In genomic region chr22:19455033-19455432, GRCh38 we compare ENCODE assay signal across 24 cellular contexts. TPM values are rescaled to one million over a fixed set of nuclear protein-coding genes. Genes with fewer than 3 reads are reported as not detected.
A peak's percentile ranks its signal among the peaks of the same experiment; 100 is the strongest.
DNase-seq lines count a peak whose midpoint lies in the region; ATAC-seq, FAIRE-seq and TF ChIP-seq lines count a peak whose summit lies in the region.
"Had no signal": no experiment of that assay in that cellular context is flagged by ENCODE, and none has a peak within 500 bp of the region (broad histone marks: within the 10 kb centered on the region; RNA-seq: fewer than 3 reads in every experiment).

No MANE protein-coding gene starts in this region.

- intact Hi-C loops in activated CD4-positive, alpha-beta T cell treated with anti-CD3 and anti-CD28 coated beads for 36 hours (cut with DNase I, micrococcal nuclease), result loop anchor here in 1 of 2 experiments (10.0 kb wide), 1 partner anchor 50 kb away; no protein-coding TSS in a partner anchor
- intact Hi-C loops in K562 (cut with micrococcal nuclease) (no loop called here), left colon (cut with DNase I, micrococcal nuclease) (no loop called here)

- in situ Hi-C loops in K562 (cut with MboI), result no loop called here

- POLR2A ChIA-PET in activated CD4-positive, alpha-beta T cell treated with anti-CD3 and anti-CD28 coated beads for 36 hours (lab: Charles Lee), result no interaction called here
- POLR2A ChIA-PET in K562 (lab: Yijun Ruan, JAX), result interaction anchor here (0.8 to 7.8 kb wide), 7 partner anchors 9 to 28 kb away, joined by 3 to 131 read pairs (median 8); partner anchors contain the start of genes C22orf39 and HIRA

- no peak for TF ChIP-seq EP300 in K562 (IDR thresholded peaks at IDR 0.05; ENCODE audit: low read length)

- H3K4me1 ChIP-seq in K562 (replicated peaks in 1 of 2; ENCODE audit: control insufficient read depth in 2 of 2, insufficient read depth in 2 of 2, low read length in 2 of 2), result no peaks in the 10 kb centered on the region
- no peaks in the 10 kb centered on the region for H3K4me1 ChIP-seq in Peyer's patch
- H3K4me1 ChIP-seq: BLaER1 had no signal

- no peak overlapping the region for H3K9ac ChIP-seq in K562 (ENCODE audit: insufficient read depth in 1 of 2, low read depth in 2 of 2, low read length in 2 of 2)
- H3K9ac ChIP-seq: BLaER1 had no signal

- H3K36me3 Mint-ChIP-seq in activated CD4-positive, alpha-beta T cell treated with anti-CD3 and anti-CD28 coated beads for 36 hours (ENCODE audit: low read depth), result peaks cover 56% of the 10 kb centered on the region
- H3K36me3 Mint-ChIP-seq in activated naive CD8-positive, alpha-beta T cell, result peaks cover 12% of the 10 kb centered on the region
- peaks cover 25% of the 10 kb centered on the region for H3K36me3 Mint-ChIP-seq in activated naive CD8-positive, alpha-beta T cell treated with anti-CD3 and anti-CD28 coated beads for 36 hours
- peaks cover 58% of the 10 kb centered on the region for H3K36me3 Mint-ChIP-seq in stimulated activated memory B cell treated with anti-CD40 and anti-IgM and Interleukin-4, amounts not matched to agents 10 μg/mL and 1 μg/mL and 100 μg/mL, for 72 hours

- H3K9me3 ChIP-seq in K562 (replicated peaks; ENCODE audit: control insufficient read depth, insufficient read depth, low read depth, low read length), result no peaks in the 10 kb centered on the region
- no peaks in the 10 kb centered on the region for H3K9me3 ChIP-seq in Peyer's patch
- H3K9me3 ChIP-seq: BLaER1 had no signal

- H3K9me1 ChIP-seq in K562 (ENCODE audit: control insufficient read depth, insufficient read depth, low read length), result no peaks in the 10 kb centered on the region

- no peak overlapping the region for H3K27ac ChIP-seq in K562 (ENCODE audit: extremely low read depth, low read depth, low read length)
- H3K27ac ChIP-seq in Peyer's patch, result no peak overlapping the region
- H3K27ac ChIP-seq: 22Rv1, BLaER1 had no signal

- no peak overlapping the region for H2AFZ ChIP-seq in K562 (ENCODE audit: low read depth, low read length)

- ATAC-seq in activated CD4-positive, alpha-beta T cell treated with anti-CD3 and anti-CD28 coated beads for 36 hours, result no peak
- ATAC-seq in K562 (no peak), left colon (no peak)
- no peak for ATAC-seq in stimulated activated memory B cell treated with anti-CD40 and anti-IgM and Interleukin-4, amounts not matched to agents 10 μg/mL and 1 μg/mL and 100 μg/mL, for 72 hours

- TF ChIP-seq POLR2A in K562 (conservative IDR thresholded peaks at IDR 0.05), result no peak
- no peak for TF ChIP-seq POLR2A in Peyer's patch (IDR thresholded peaks at IDR 0.05)

- no peak for FAIRE-seq in K562 (lab: Jason Lieb, UNC)
- FAIRE-seq: GM12891 had no signal

- no peak for TF ChIP-seq RAD21 in K562 (CRISPR knock-in tag; conservative IDR thresholded peaks at IDR 0.05 in 1 of 2, IDR thresholded peaks at IDR 0.05 in 1 of 2)

- H3K4me3 ChIP-seq in K562, result no peak overlapping the region
- no peak overlapping the region for H3K4me3 ChIP-seq in Peyer's patch
- H3K4me3 ChIP-seq: BLaER1 had no signal

- H3K4me2 ChIP-seq in K562 (ENCODE audit: insufficient read depth, low read length), result no peak overlapping the region
- H3K4me2 ChIP-seq: BLaER1 had no signal

- 93% methylated on average over 2 of the region's 2 CpGs for WGBS in K562 (ENCODE audit: insufficient coverage, low coverage, missing lambda C conversion rate)

- H3K4me1 Mint-ChIP-seq in activated CD4-positive, alpha-beta T cell treated with anti-CD3 and anti-CD28 coated beads for 36 hours, result peaks cover 5% of the 10 kb centered on the region
- H3K4me1 Mint-ChIP-seq in activated naive CD8-positive, alpha-beta T cell (ENCODE audit: low read depth), result peaks cover 5% of the 10 kb centered on the region
- H3K4me1 Mint-ChIP-seq in activated naive CD8-positive, alpha-beta T cell treated with anti-CD3 and anti-CD28 coated beads for 36 hours, result peaks cover 11% of the 10 kb centered on the region
- H3K4me1 Mint-ChIP-seq in stimulated activated memory B cell treated with anti-CD40 and anti-IgM and Interleukin-4, amounts not matched to agents 10 μg/mL and 1 μg/mL and 100 μg/mL, for 72 hours, result no peaks in the 10 kb centered on the region
- H3K4me1 Mint-ChIP-seq: CD4-positive, alpha-beta memory T cell had no signal

- 0 out of 2 replicates have a peak, but pooled peaks cover 3% of the 10 kb centered on the region for H4K20me1 ChIP-seq in K562 (replicated peaks; ENCODE audit: control insufficient read depth, insufficient read depth, low read length)
- H4K20me1 ChIP-seq: BLaER1 had no signal

- H3K27me3 Mint-ChIP-seq in activated CD4-positive, alpha-beta T cell treated with anti-CD3 and anti-CD28 coated beads for 36 hours, result no peaks in the 10 kb centered on the region
- no peaks in the 10 kb centered on the region for H3K27me3 Mint-ChIP-seq in activated naive CD8-positive, alpha-beta T cell
- no peaks in the 10 kb centered on the region for H3K27me3 Mint-ChIP-seq in activated naive CD8-positive, alpha-beta T cell treated with anti-CD3 and anti-CD28 coated beads for 36 hours
- no peaks in the 10 kb centered on the region for H3K27me3 Mint-ChIP-seq in stimulated activated memory B cell treated with anti-CD40 and anti-IgM and Interleukin-4, amounts not matched to agents 10 μg/mL and 1 μg/mL and 100 μg/mL, for 72 hours
- H3K27me3 Mint-ChIP-seq: CD4-positive, alpha-beta memory T cell; IgD-negative memory B cell had no signal

- H3K27me3 ChIP-seq in K562 (ENCODE audit: control insufficient read depth in 2 of 2, insufficient read depth in 2 of 2, low read length in 2 of 2) (no peaks in the 10 kb centered on the region), Peyer's patch (no peaks in the 10 kb centered on the region)
- H3K27me3 ChIP-seq: BLaER1 had no signal

- DNase-seq in activated CD4-positive, alpha-beta T cell treated with anti-CD3 and anti-CD28 coated beads for 36 hours, result no peak
- DNase-seq in activated CD4-positive, alpha-beta T cell treated with anti-CD3 and anti-CD28 coated beads for 4 hours, result no peak
- DNase-seq in activated naive CD8-positive, alpha-beta T cell treated with anti-CD3 and anti-CD28 coated beads for 36 hours, result no peak
- DNase-seq in K562 (ENCODE audit: extremely low read depth in 1 of 4, low spot score in 3 of 4) (no peak), Peyer's patch (no peak), left colon (no peak)
- DNase-seq: ACHN; Calu3; CD4-positive, alpha-beta memory T cell; DMS153; GOT3; Kasumi-1; NCI-H1417; NCI-H187; NCI-H446; NCI-H526; OCI-M1; SIG-M5 had no signal

- H3K27ac Mint-ChIP-seq in activated CD4-positive, alpha-beta T cell treated with anti-CD3 and anti-CD28 coated beads for 36 hours, result peak overlapping the region; percentile 15
- peak overlapping the region; percentile 64 for H3K27ac Mint-ChIP-seq in activated naive CD8-positive, alpha-beta T cell
- no peak overlapping the region for H3K27ac Mint-ChIP-seq in activated naive CD8-positive, alpha-beta T cell treated with anti-CD3 and anti-CD28 coated beads for 36 hours
- peak overlapping the region; percentile 9 for H3K27ac Mint-ChIP-seq in stimulated activated memory B cell treated with anti-CD40 and anti-IgM and Interleukin-4, amounts not matched to agents 10 μg/mL and 1 μg/mL and 100 μg/mL, for 72 hours
- H3K27ac Mint-ChIP-seq: IgD-negative memory B cell had no signal

- peaks cover 96% of the 10 kb centered on the region for H3K36me3 ChIP-seq in K562 (ENCODE audit: control insufficient read depth, insufficient read depth, low read length)
- H3K36me3 ChIP-seq in Peyer's patch, result peaks cover 0 to 81% (median 0%) of the 10 kb centered on the region in 3 donors

- no peaks in the 10 kb centered on the region for H3K79me2 ChIP-seq in K562 (ENCODE audit: control insufficient read depth, insufficient read depth, low read length)

- TF ChIP-seq CTCF in K562 (IDR thresholded peaks at IDR 0.05 in 2 of 3, conservative IDR thresholded peaks at IDR 0.05 in 1 of 3; ENCODE audit: insufficient read depth in 2 of 3, low read depth in 1 of 3, low read length in 3 of 3), result no peak
- TF ChIP-seq CTCF in Peyer's patch (IDR thresholded peaks at IDR 0.05), result no peak

- CTCF ChIA-PET in activated CD4-positive, alpha-beta T cell treated with anti-CD3 and anti-CD28 coated beads for 36 hours (lab: Charles Lee), result no interaction called here
- CTCF ChIA-PET in K562 (lab: Yijun Ruan, JAX; ENCODE audit: low intra/inter-chr PET ratio), result no interaction called here

- H3K9me3 Mint-ChIP-seq in activated CD4-positive, alpha-beta T cell treated with anti-CD3 and anti-CD28 coated beads for 36 hours (ENCODE audit: low read depth), result no peaks in the 10 kb centered on the region
- H3K9me3 Mint-ChIP-seq in activated naive CD8-positive, alpha-beta T cell (ENCODE audit: low read depth), result no peaks in the 10 kb centered on the region
- H3K9me3 Mint-ChIP-seq in activated naive CD8-positive, alpha-beta T cell treated with anti-CD3 and anti-CD28 coated beads for 36 hours, result no peaks in the 10 kb centered on the region
- H3K9me3 Mint-ChIP-seq in stimulated activated memory B cell treated with anti-CD40 and anti-IgM and Interleukin-4, amounts not matched to agents 10 μg/mL and 1 μg/mL and 100 μg/mL, for 72 hours, result no peaks in the 10 kb centered on the region
- H3K9me3 Mint-ChIP-seq: CD4-positive, alpha-beta memory T cell; IgD-negative memory B cell had no signal

- H3K4me3 Mint-ChIP-seq in activated CD4-positive, alpha-beta T cell treated with anti-CD3 and anti-CD28 coated beads for 36 hours, result no peak overlapping the region
- H3K4me3 Mint-ChIP-seq in activated naive CD8-positive, alpha-beta T cell, result no peak overlapping the region
- no peak overlapping the region for H3K4me3 Mint-ChIP-seq in activated naive CD8-positive, alpha-beta T cell treated with anti-CD3 and anti-CD28 coated beads for 36 hours
- H3K4me3 Mint-ChIP-seq in stimulated activated memory B cell treated with anti-CD40 and anti-IgM and Interleukin-4, amounts not matched to agents 10 μg/mL and 1 μg/mL and 100 μg/mL, for 72 hours, result no peak overlapping the region
- H3K4me3 Mint-ChIP-seq: CD4-positive, alpha-beta memory T cell had no signal

- no TSS peak for BruUV-seq in K562 (replicated peaks; lab: Mats Ljungman, UMichigan)

RNA-seq across cellular contexts. Expression of gene C22orf39, which starts 7.5 kb away (rescaled TPM):
- total RNA-seq in activated CD4-positive, alpha-beta T cell treated with anti-CD3 and anti-CD28 coated beads for 36 hours, result 10 to 100 TPM; 21.9 to 22.2 TPM
- 10 to 100 TPM; 21.7 to 23.6 TPM for total RNA-seq in activated naive CD8-positive, alpha-beta T cell treated with anti-CD3 and anti-CD28 coated beads for 36 hours
- 119 and 122 TPM in 2 replicates for total RNA-seq in K562 (2011; cell fraction: chromatin; rRNA removed; ENCODE audit: low replicate concordance)
- 71.8 and 76.0 TPM in 2 replicates for total RNA-seq in K562 (2011; cell fraction: nucleolus; rRNA removed)
- 107 and 142 TPM in 2 replicates for total RNA-seq in K562 (2011; cell fraction: nucleoplasm; rRNA removed)
- 94.7 and 124 TPM in 2 replicates for total RNA-seq in K562 (2014; rRNA removed)
- 57.2 and 59.5 TPM in 2 replicates for total RNA-seq in K562 (2014; rRNA removed; fragmentation: Illumina TruSeq; extraction: Trizol)
- total RNA-seq in K562 (2015; rRNA removed; fragmentation: Illumina TruSeq; extraction: Trizol), result 61.3 and 63.2 TPM in 2 replicates
- 66.8 and 68.0 TPM in 2 replicates for total RNA-seq in K562 (2021)
- polyA plus RNA-seq in K562 (2011; rRNA removed), result 139 and 244 TPM in 2 replicates
- polyA plus RNA-seq in K562 (2011; cell fraction: cytosol; rRNA removed), result 164 and 257 TPM in 2 replicates
- 71.0 and 99.7 TPM in 2 replicates for polyA plus RNA-seq in K562 (2011; cell fraction: nucleus; rRNA removed)
- polyA plus RNA-seq in K562 (2012), result 87.8 and 120 TPM in 2 replicates
- polyA plus RNA-seq in K562 (2014; fragmentation: Illumina TruSeq; extraction: Trizol), result 68.6 and 73.5 TPM in 2 replicates
- 10 to 100 TPM; 20.4 to 25.9 TPM for polyA plus RNA-seq in K562 (2014; fragmentation: Nextera tagmentation; extraction: Ambion mirVana)
- 112 and 121 TPM in 2 replicates for polyA plus RNA-seq in K562 (2014; rRNA removed)
- 116 and 185 TPM in 2 replicates for polyA minus RNA-seq in K562 (2011; rRNA and poly(A)+ RNA removed)
- polyA minus RNA-seq in K562 (2011; cell fraction: cytosol; rRNA and poly(A)+ RNA removed), result 49.4 and 80.5 TPM in 2 replicates
- polyA minus RNA-seq in K562 (2011; cell fraction: nucleus; rRNA and poly(A)+ RNA removed), result 24.9 and 58.9 TPM in 2 replicates
- total RNA-seq in Peyer's patch, result 10 to 100 TPM; 46.8 to 47.9 (median 47.1) TPM
- total RNA-seq in left colon, result 10 to 100 TPM; 20.1 to 23.4 TPM

RNA-seq across cellular contexts. Expression of gene MRPL40, which starts 22.7 kb away (rescaled TPM):
- total RNA-seq in activated CD4-positive, alpha-beta T cell treated with anti-CD3 and anti-CD28 coated beads for 36 hours, result 10 to 100 TPM; 34.1 to 34.4 TPM
- total RNA-seq in activated naive CD8-positive, alpha-beta T cell treated with anti-CD3 and anti-CD28 coated beads for 36 hours, result 10 to 100 TPM; 47.7 to 48.3 TPM
- 13.9 and 26.1 TPM in 2 replicates for total RNA-seq in K562 (2011; cell fraction: chromatin; rRNA removed; ENCODE audit: low replicate concordance)
- 29.0 and 32.5 TPM in 2 replicates for total RNA-seq in K562 (2011; cell fraction: nucleolus; rRNA removed)
- 25.1 and 32.0 TPM in 2 replicates for total RNA-seq in K562 (2011; cell fraction: nucleoplasm; rRNA removed)
- total RNA-seq in K562 (2014; rRNA removed) (160 and 182 TPM in 2 replicates), K562 (2014; rRNA removed; fragmentation: Illumina TruSeq; extraction: Trizol) (208 and 209 TPM in 2 replicates), K562 (2015; rRNA removed; fragmentation: Illumina TruSeq; extraction: Trizol) (181 and 198 TPM in 2 replicates), K562 (2021) (132 and 144 TPM in 2 replicates), Peyer's patch (10 to 100 TPM in 2 of 4 donors, 1 to 10 TPM in 2; 7.0 to 27.2 (median 10.2) TPM), left colon (10 to 100 TPM; 16.6 to 20.1 TPM)
- polyA plus RNA-seq in K562 (2011; rRNA removed) (175 and 219 TPM in 2 replicates), K562 (2014; fragmentation: Illumina TruSeq; extraction: Trizol) (197 and 237 TPM in 2 replicates), K562 (2014; fragmentation: Nextera tagmentation; extraction: Ambion mirVana) (100 to 1,000 TPM; 601 to 652 TPM), K562 (2014; rRNA removed) (223 TPM in 2 replicates)
- 88.3 and 113 TPM in 2 replicates for polyA plus RNA-seq in K562 (2011; cell fraction: cytosol; rRNA removed)
- 34.6 and 66.5 TPM in 2 replicates for polyA plus RNA-seq in K562 (2011; cell fraction: nucleus; rRNA removed)
- polyA plus RNA-seq in K562 (2012), result 159 TPM in 2 replicates
- 52.5 and 73.2 TPM in 2 replicates for polyA minus RNA-seq in K562 (2011; rRNA and poly(A)+ RNA removed)
- polyA minus RNA-seq in K562 (2011; cell fraction: cytosol; rRNA and poly(A)+ RNA removed), result 31.3 and 34.3 TPM in 2 replicates
- polyA minus RNA-seq in K562 (2011; cell fraction: nucleus; rRNA and poly(A)+ RNA removed), result 12.0 and 31.3 TPM in 2 replicates

RNA-seq across cellular contexts. Expression of gene HIRA, which starts 23.5 kb away (rescaled TPM):
- total RNA-seq in activated CD4-positive, alpha-beta T cell treated with anti-CD3 and anti-CD28 coated beads for 36 hours, result 10 to 100 TPM; 25.5 to 31.2 TPM
- total RNA-seq in activated naive CD8-positive, alpha-beta T cell treated with anti-CD3 and anti-CD28 coated beads for 36 hours, result 10 to 100 TPM; 42.9 to 47.6 TPM
- 103 and 120 TPM in 2 replicates for total RNA-seq in K562 (2011; cell fraction: chromatin; rRNA removed; ENCODE audit: low replicate concordance)
- total RNA-seq in K562 (2011; cell fraction: nucleolus; rRNA removed), result 79.7 and 81.6 TPM in 2 replicates
- total RNA-seq in K562 (2011; cell fraction: nucleoplasm; rRNA removed), result 66.5 and 67.1 TPM in 2 replicates
- 58.3 and 70.6 TPM in 2 replicates for total RNA-seq in K562 (2014; rRNA removed)
- 53.9 and 54.0 TPM in 2 replicates for total RNA-seq in K562 (2014; rRNA removed; fragmentation: Illumina TruSeq; extraction: Trizol)
- total RNA-seq in K562 (2015; rRNA removed; fragmentation: Illumina TruSeq; extraction: Trizol), result 57.5 and 58.4 TPM in 2 replicates
- 115 and 132 TPM in 2 replicates for total RNA-seq in K562 (2021)
- polyA plus RNA-seq in K562 (2011; rRNA removed), result 71.7 and 82.2 TPM in 2 replicates
- 105 and 109 TPM in 2 replicates for polyA plus RNA-seq in K562 (2011; cell fraction: cytosol; rRNA removed)
- 104 and 124 TPM in 2 replicates for polyA plus RNA-seq in K562 (2011; cell fraction: nucleus; rRNA removed)
- polyA plus RNA-seq in K562 (2012), result 91.6 and 91.8 TPM in 2 replicates
- 106 and 114 TPM in 2 replicates for polyA plus RNA-seq in K562 (2014; fragmentation: Illumina TruSeq; extraction: Trizol)
- 1 to 10 TPM in 1 of 2 experiments, under 1 TPM in 1; 0.96 to 1.2 TPM for polyA plus RNA-seq in K562 (2014; fragmentation: Nextera tagmentation; extraction: Ambion mirVana)
- 80.0 and 80.8 TPM in 2 replicates for polyA plus RNA-seq in K562 (2014; rRNA removed)
- 93.7 and 126 TPM in 2 replicates for polyA minus RNA-seq in K562 (2011; rRNA and poly(A)+ RNA removed)
- 65.3 and 93.4 TPM in 2 replicates for polyA minus RNA-seq in K562 (2011; cell fraction: cytosol; rRNA and poly(A)+ RNA removed)
- 30.3 and 61.3 TPM in 2 replicates for polyA minus RNA-seq in K562 (2011; cell fraction: nucleus; rRNA and poly(A)+ RNA removed)
- 100 to 1,000 TPM in 1 of 4 donors, 10 to 100 TPM in 3; 24.9 to 104 (median 31.8) TPM for total RNA-seq in Peyer's patch
- total RNA-seq in left colon, result 10 to 100 TPM; 26.9 to 34.9 TPM

RNA-seq across cellular contexts. Expression of gene UFD1, which starts 24.0 kb away (rescaled TPM):
- total RNA-seq in activated CD4-positive, alpha-beta T cell treated with anti-CD3 and anti-CD28 coated beads for 36 hours, result 100 to 1,000 TPM in 1 of 2 experiments, 10 to 100 TPM in 1; 78.4 to 109 TPM
- total RNA-seq in activated naive CD8-positive, alpha-beta T cell treated with anti-CD3 and anti-CD28 coated beads for 36 hours, result 10 to 100 TPM; 71.1 to 79.3 TPM
- 307 and 375 TPM in 2 replicates for total RNA-seq in K562 (2011; cell fraction: chromatin; rRNA removed; ENCODE audit: low replicate concordance)
- total RNA-seq in K562 (2011; cell fraction: nucleolus; rRNA removed), result 219 and 230 TPM in 2 replicates
- 278 and 374 TPM in 2 replicates for total RNA-seq in K562 (2011; cell fraction: nucleoplasm; rRNA removed)
- total RNA-seq in K562 (2014; rRNA removed) (238 and 290 TPM in 2 replicates), K562 (2014; rRNA removed; fragmentation: Illumina TruSeq; extraction: Trizol) (361 and 365 TPM in 2 replicates), K562 (2015; rRNA removed; fragmentation: Illumina TruSeq; extraction: Trizol) (330 and 363 TPM in 2 replicates), K562 (2021) (284 and 307 TPM in 2 replicates), Peyer's patch (10 to 100 TPM; 39.2 to 74.3 (median 43.5) TPM), left colon (10 to 100 TPM; 48.8 to 51.8 TPM)
- polyA plus RNA-seq in K562 (2011; rRNA removed) (428 and 564 TPM in 2 replicates), K562 (2014; fragmentation: Illumina TruSeq; extraction: Trizol) (551 and 645 TPM in 2 replicates), K562 (2014; fragmentation: Nextera tagmentation; extraction: Ambion mirVana) (100 to 1,000 TPM; 503 to 627 TPM), K562 (2014; rRNA removed) (321 and 446 TPM in 2 replicates)
- 516 and 625 TPM in 2 replicates for polyA plus RNA-seq in K562 (2011; cell fraction: cytosol; rRNA removed)
- polyA plus RNA-seq in K562 (2011; cell fraction: nucleus; rRNA removed), result 577 and 723 TPM in 2 replicates
- polyA plus RNA-seq in K562 (2012), result 381 and 502 TPM in 2 replicates
- polyA minus RNA-seq in K562 (2011; rRNA and poly(A)+ RNA removed), result 432 and 439 TPM in 2 replicates
- 143 and 172 TPM in 2 replicates for polyA minus RNA-seq in K562 (2011; cell fraction: cytosol; rRNA and poly(A)+ RNA removed)
- polyA minus RNA-seq in K562 (2011; cell fraction: nucleus; rRNA and poly(A)+ RNA removed), result 99.8 and 195 TPM in 2 replicates

RNA-seq across cellular contexts. Expression of gene CDC45, which starts 24.7 kb away (rescaled TPM):
- 100 to 1,000 TPM; 103 to 111 TPM for total RNA-seq in activated CD4-positive, alpha-beta T cell treated with anti-CD3 and anti-CD28 coated beads for 36 hours
- total RNA-seq in activated naive CD8-positive, alpha-beta T cell treated with anti-CD3 and anti-CD28 coated beads for 36 hours, result 100 to 1,000 TPM; 110 to 114 TPM
- 810 and 853 TPM in 2 replicates for total RNA-seq in K562 (2011; cell fraction: chromatin; rRNA removed; ENCODE audit: low replicate concordance)
- 339 and 346 TPM in 2 replicates for total RNA-seq in K562 (2011; cell fraction: nucleolus; rRNA removed)
- total RNA-seq in K562 (2011; cell fraction: nucleoplasm; rRNA removed), result 307 and 398 TPM in 2 replicates
- total RNA-seq in K562 (2014; rRNA removed), result 415 and 450 TPM in 2 replicates
- 263 and 295 TPM in 2 replicates for total RNA-seq in K562 (2014; rRNA removed; fragmentation: Illumina TruSeq; extraction: Trizol)
- total RNA-seq in K562 (2015; rRNA removed; fragmentation: Illumina TruSeq; extraction: Trizol), result 239 and 251 TPM in 2 replicates
- total RNA-seq in K562 (2021), result 312 and 319 TPM in 2 replicates
- 580 and 584 TPM in 2 replicates for polyA plus RNA-seq in K562 (2011; rRNA removed)
- polyA plus RNA-seq in K562 (2011; cell fraction: cytosol; rRNA removed), result 370 and 430 TPM in 2 replicates
- 642 and 944 TPM in 2 replicates for polyA plus RNA-seq in K562 (2011; cell fraction: nucleus; rRNA removed)
- polyA plus RNA-seq in K562 (2012), result 267 and 326 TPM in 2 replicates
- polyA plus RNA-seq in K562 (2014; fragmentation: Illumina TruSeq; extraction: Trizol), result 412 and 430 TPM in 2 replicates
- 100 to 1,000 TPM; 276 to 465 TPM for polyA plus RNA-seq in K562 (2014; fragmentation: Nextera tagmentation; extraction: Ambion mirVana)
- polyA plus RNA-seq in K562 (2014; rRNA removed), result 410 and 427 TPM in 2 replicates
- 415 and 540 TPM in 2 replicates for polyA minus RNA-seq in K562 (2011; rRNA and poly(A)+ RNA removed)
- polyA minus RNA-seq in K562 (2011; cell fraction: cytosol; rRNA and poly(A)+ RNA removed), result 153 and 162 TPM in 2 replicates
- polyA minus RNA-seq in K562 (2011; cell fraction: nucleus; rRNA and poly(A)+ RNA removed), result 185 and 445 TPM in 2 replicates
- total RNA-seq in Peyer's patch, result 10 to 100 TPM in 1 of 4 donors, 1 to 10 TPM in 2, not detected in 1; 3.2 to 28.9 (median 7.5) TPM
- 1 to 10 TPM; 2.7 to 7.0 TPM for total RNA-seq in left colon
